Comparison of ENCODE assay signal across 1 cellular context in the genomic region with DNA sequence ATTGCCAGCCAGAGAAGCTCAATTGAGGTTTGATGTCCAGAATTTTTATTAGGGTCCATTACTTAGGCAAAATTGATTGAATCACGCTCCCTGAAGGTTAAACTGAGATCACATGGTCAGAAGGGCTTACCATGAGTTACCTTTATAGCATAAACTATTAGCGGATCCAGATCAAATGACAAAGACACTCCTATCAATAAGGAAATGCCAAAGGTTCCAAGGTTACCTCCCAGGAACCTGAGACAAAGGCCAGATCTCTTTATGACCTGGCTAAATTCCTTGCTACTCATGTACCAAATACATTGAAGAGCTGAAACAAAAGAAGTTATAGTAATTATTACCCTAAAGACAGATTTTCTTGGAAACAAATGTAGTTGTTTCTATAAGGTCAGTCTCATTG.
TF ChIP-seq lines count a peak whose summit lies in the region.

No MANE protein-coding gene starts in this region.

TF ChIP-seq in HepG2, 621 proteins besides CTCF, POLR2A, EP300 and RAD21:
- TF ChIP-seq ZNF709 (CRISPR knock-in tag; IDR thresholded peaks at IDR 0.05) (no peak), ZNF451 (CRISPR knock-in tag; IDR thresholded peaks at IDR 0.05) (no peak), ZNF460 (CRISPR knock-in tag; IDR thresholded peaks at IDR 0.05; ENCODE audit: borderline replicate concordance) (no peak), ZNF101 (CRISPR knock-in tag; IDR thresholded peaks at IDR 0.05; ENCODE audit: borderline replicate concordance, low read depth) (no peak), RBM22 (optimal IDR thresholded peaks at IDR 0.05; ENCODE audit: low read length) (no peak), ZFX (CRISPR knock-in tag; IDR thresholded peaks at IDR 0.05; ENCODE audit: low read depth) (no peak), NBN (conservative IDR thresholded peaks at IDR 0.05) (no peak), MIER3 (CRISPR knock-in tag; IDR thresholded peaks at IDR 0.05; ENCODE audit: borderline replicate concordance) (no peak)
- TF ChIP-seq, protein P1, sequence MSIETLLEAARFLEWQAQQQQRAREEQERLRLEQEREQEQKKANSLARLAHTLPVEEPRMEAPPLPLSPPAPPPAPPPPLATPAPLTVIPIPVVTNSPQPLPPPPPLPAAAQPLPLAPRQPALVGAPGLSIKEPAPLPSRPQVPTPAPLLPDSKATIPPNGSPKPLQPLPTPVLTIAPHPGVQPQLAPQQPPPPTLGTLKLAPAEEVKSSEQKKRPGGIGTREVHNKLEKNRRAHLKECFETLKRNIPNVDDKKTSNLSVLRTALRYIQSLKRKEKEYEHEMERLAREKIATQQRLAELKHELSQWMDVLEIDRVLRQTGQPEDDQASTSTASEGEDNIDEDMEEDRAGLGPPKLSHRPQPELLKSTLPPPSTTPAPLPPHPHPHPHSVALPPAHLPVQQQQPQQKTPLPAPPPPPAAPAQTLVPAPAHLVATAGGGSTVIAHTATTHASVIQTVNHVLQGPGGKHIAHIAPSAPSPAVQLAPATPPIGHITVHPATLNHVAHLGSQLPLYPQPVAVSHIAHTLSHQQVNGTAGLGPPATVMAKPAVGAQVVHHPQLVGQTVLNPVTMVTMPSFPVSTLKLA (IDR thresholded peaks at IDR 0.05): 0 out of 2 replicates have a peak, but pooled peaks have one; percentile 18
